11 cellular contexts compared by ENCODE assay signal in genomic region chr3:24519368-24520100, GRCh38. TPM values are rescaled to one million over a fixed set of nuclear protein-coding genes. Genes with fewer than 3 reads are reported as not detected.
DNase-seq lines count a peak whose midpoint lies in the region; ATAC-seq, FAIRE-seq and TF ChIP-seq lines count a peak whose summit lies in the region.
"Had no signal": no experiment of that assay in that cellular context is flagged by ENCODE, and none has a peak within 500 bp of the region (broad histone marks: within the 10 kb centered on the region; RNA-seq: fewer than 3 reads in every experiment).

No MANE protein-coding gene starts in this region.

- ATAC-seq in Right ventricle myocardium superior (ENCODE audit: poor library complexity), result no peak
- ATAC-seq in HG03039 (IDR thresholded peaks at IDR 0.05; ENCODE audit: unreplicated experiment), result peak; percentile 63
- ATAC-seq in naive thymus-derived CD4-positive, alpha-beta T cell, result no peak
- ATAC-seq: activated T-cell treated with anti-CD3 and anti-CD28 coated beads, Interleukin-2, amount 50 U/mL, for 72 hours had no signal

- H3K27ac Mint-ChIP-seq in naive thymus-derived CD4-positive, alpha-beta T cell, result peak overlapping the region in 1 of 9 donors; percentile 43
- H3K27ac Mint-ChIP-seq: activated T-cell treated with anti-CD3 and anti-CD28 coated beads, Interleukin-2, amount 50 U/mL, for 72 hours had no signal

- DNase-seq in left ventricle myocardium inferior (no peak), Right ventricle myocardium superior (no peak), bronchial epithelial cell (ENCODE audit: low read depth) (no peak), activated T-cell treated with anti-CD3 and anti-CD28 coated beads for 4 hours (no peak), T-helper 1 cell (no peak), mesenteric fat pad (ENCODE audit: low spot score) (no peak)
- no peak for DNase-seq in naive thymus-derived CD4-positive, alpha-beta T cell
- DNase-seq: activated T-cell treated with anti-CD3 and anti-CD28 coated beads, Interleukin-2, amount 50 U/mL, for 72 hours had no signal

- H3K36me3 ChIP-seq in left ventricle myocardium inferior, result no peaks in the 10 kb centered on the region
- no peaks in the 10 kb centered on the region for H3K36me3 ChIP-seq in bronchial epithelial cell (ENCODE audit: control insufficient read depth, insufficient read depth, low read length)
- no peaks in the 10 kb centered on the region for H3K36me3 ChIP-seq in naive thymus-derived CD4-positive, alpha-beta T cell (ENCODE audit: control insufficient read depth in 2 of 3, insufficient read depth in 3 of 3, low read length in 3 of 3)

- peaks cover 0 to 8% (median 3%) of the 10 kb centered on the region in 11 donors for H3K9me3 Mint-ChIP-seq in naive thymus-derived CD4-positive, alpha-beta T cell
- H3K9me3 Mint-ChIP-seq: activated T-cell treated with anti-CD3 and anti-CD28 coated beads, Interleukin-2, amount 50 U/mL, for 72 hours had no signal

- H3K27ac ChIP-seq in left ventricle myocardium inferior (replicated peaks), result no peak overlapping the region
- H3K27ac ChIP-seq in naive thymus-derived CD4-positive, alpha-beta T cell (ENCODE audit: low read depth, low read length), result no peak overlapping the region
- H3K27ac ChIP-seq: C4-2B had no signal

- H3K4me1 Mint-ChIP-seq in naive thymus-derived CD4-positive, alpha-beta T cell, result peaks cover 0 to 5% (median 3%) of the 10 kb centered on the region in 7 donors

- H3K27me3 ChIP-seq in left ventricle myocardium inferior (ENCODE audit: low read depth) (no peaks in the 10 kb centered on the region), bronchial epithelial cell (ENCODE audit: control insufficient read depth, insufficient read depth, low read length) (peaks cover 3% of the 10 kb centered on the region)
- no peaks in the 10 kb centered on the region for H3K27me3 ChIP-seq in naive thymus-derived CD4-positive, alpha-beta T cell (ENCODE audit: control insufficient read depth in 2 of 2, insufficient read depth in 2 of 2, low read length in 2 of 2)

- H3K4me3 Mint-ChIP-seq in naive thymus-derived CD4-positive, alpha-beta T cell, result no peak overlapping the region
- H3K4me3 Mint-ChIP-seq: activated T-cell treated with anti-CD3 and anti-CD28 coated beads, Interleukin-2, amount 50 U/mL, for 72 hours had no signal

- H3K4me3 ChIP-seq in left ventricle myocardium inferior (peak overlapping the region; percentile 12), bronchial epithelial cell (ENCODE audit: low read depth, low read length) (no peak overlapping the region)
- H3K4me3 ChIP-seq in naive thymus-derived CD4-positive, alpha-beta T cell (ENCODE audit: low read length), result no peak overlapping the region

- H3K27me3 Mint-ChIP-seq in naive thymus-derived CD4-positive, alpha-beta T cell, result peaks cover 35 to 54% (median 46%) of the 10 kb centered on the region in 5 donors

- peaks cover 0 to 12% (median 0%) of the 10 kb centered on the region in 5 donors for H3K36me3 Mint-ChIP-seq in naive thymus-derived CD4-positive, alpha-beta T cell

- peak; percentile 83 for FAIRE-seq in bronchial epithelial cell (lab: Jason Lieb, UNC)

- no peaks in the 10 kb centered on the region for H3K9me3 ChIP-seq in left ventricle myocardium inferior (replicated peaks)
- H3K9me3 ChIP-seq in naive thymus-derived CD4-positive, alpha-beta T cell (ENCODE audit: control insufficient read depth in 2 of 3, low read length in 3 of 3), result no peaks in the 10 kb centered on the region

- intact Hi-C loops in left ventricle myocardium inferior (cut with micrococcal nuclease) (no loop called here), Right ventricle myocardium superior (cut with DNase I) (no loop called here)
- intact Hi-C loops in naive thymus-derived CD4-positive, alpha-beta T cell (cut with micrococcal nuclease), result no loop called here

- no peak for TF ChIP-seq CTCF in left ventricle myocardium inferior (IDR thresholded peaks at IDR 0.05; ENCODE audit: borderline replicate concordance)
- no peak for TF ChIP-seq CTCF in bronchial epithelial cell (IDR thresholded peaks at IDR 0.05; ENCODE audit: insufficient read depth, low read length, severe bottlenecking)

- H3K4me1 ChIP-seq in left ventricle myocardium inferior, result peaks cover 19% of the 10 kb centered on the region
- H3K4me1 ChIP-seq in naive thymus-derived CD4-positive, alpha-beta T cell (ENCODE audit: control insufficient read depth in 2 of 2, insufficient read depth in 2 of 2, low read length in 2 of 2), result no peaks in the 10 kb centered on the region

- POLR2A ChIA-PET in naive thymus-derived CD4-positive, alpha-beta T cell (lab: Charles Lee), result no interaction called here

- CTCF ChIA-PET in naive thymus-derived CD4-positive, alpha-beta T cell (lab: Charles Lee), result no interaction called here

RNA-seq across cellular contexts. Expression of gene THRB, which starts 24.9 kb away (rescaled TPM):
- total RNA-seq in left ventricle myocardium inferior, result 32.8 TPM
- 24.1 TPM for total RNA-seq in Right ventricle myocardium superior
- 7.6 and 9.0 TPM in 2 replicates for total RNA-seq in bronchial epithelial cell
- 1 to 10 TPM in 1 of 5 experiments, under 1 TPM in 1, not detected in 3; 0.16 to 1.0 TPM for total RNA-seq in naive thymus-derived CD4-positive, alpha-beta T cell
- under 1 TPM in 1 of 2 donors, not detected in 1; 0.05 TPM for polyA plus RNA-seq in naive thymus-derived CD4-positive, alpha-beta T cell
- total RNA-seq in mesenteric fat pad, result 27.5 TPM
- total RNA-seq: activated T-cell treated with anti-CD3 and anti-CD28 coated beads, Interleukin-2, amount 50 U/mL, for 72 hours; OCI-LY7 had no signal
